Comparison of ENCODE assay signal across 8 cellular contexts in genomic region chrX:129360175-129360574, GRCh38.
DNase-seq lines count a peak whose midpoint lies in the region; ATAC-seq and TF ChIP-seq lines count a peak whose summit lies in the region.

No MANE protein-coding gene starts in this region.

- H3K9me3 ChIP-seq in smooth muscle cell (replicated peaks; ENCODE audit: low read depth), result peaks cover 4% of the 10 kb centered on the region

- no peaks in the 10 kb centered on the region for H3K27me3 ChIP-seq in smooth muscle cell (ENCODE audit: low read depth)

- no peak overlapping the region for H3K27ac Mint-ChIP-seq in activated T-cell treated with anti-CD3 and anti-CD28 coated beads, Interleukin-2, amount 50 U/mL, for 24 hours
- no peak overlapping the region for H3K27ac Mint-ChIP-seq in glutamatergic neuron (ENCODE audit: unreplicated experiment)

- no peaks in the 10 kb centered on the region for H3K36me3 ChIP-seq in smooth muscle cell (ENCODE audit: low read depth)

- no peaks in the 10 kb centered on the region for H3F3A ChIP-seq in smooth muscle cell (ENCODE audit: low read depth)

- H3K9me3 Mint-ChIP-seq in activated T-cell treated with anti-CD3 and anti-CD28 coated beads, Interleukin-2, amount 50 U/mL, for 24 hours, result no peaks in the 10 kb centered on the region
- peaks cover 2% of the 10 kb centered on the region for H3K9me3 Mint-ChIP-seq in glutamatergic neuron (ENCODE audit: unreplicated experiment)

- no peak overlapping the region for H3K4me3 Mint-ChIP-seq in activated T-cell treated with anti-CD3 and anti-CD28 coated beads, Interleukin-2, amount 50 U/mL, for 24 hours
- no peak overlapping the region for H3K4me3 Mint-ChIP-seq in glutamatergic neuron (ENCODE audit: unreplicated experiment)

- TF ChIP-seq CTCF in glutamatergic neuron (IDR thresholded peaks at IDR 0.05; ENCODE audit: partially characterized antibody, unreplicated experiment) (peak; percentile 62), smooth muscle cell (IDR thresholded peaks at IDR 0.05; ENCODE audit: borderline replicate concordance, insufficient read depth, poor library complexity, severe bottlenecking) (peak; percentile 47)

- H2AFZ ChIP-seq in smooth muscle cell (ENCODE audit: low read depth), result no peak overlapping the region

- H3K79me2 ChIP-seq in smooth muscle cell (ENCODE audit: low read depth), result no peaks in the 10 kb centered on the region

- WGBS in smooth muscle cell (ENCODE audit: low lambda C conversion rate), result 31% methylated on average over 5 of the region's 5 CpGs

- H3K27me3 Mint-ChIP-seq in activated T-cell treated with anti-CD3 and anti-CD28 coated beads, Interleukin-2, amount 50 U/mL, for 24 hours, result peaks cover 9% of the 10 kb centered on the region
- no peaks in the 10 kb centered on the region for H3K27me3 Mint-ChIP-seq in glutamatergic neuron (ENCODE audit: unreplicated experiment)

- no peaks in the 10 kb centered on the region for H4K20me1 ChIP-seq in smooth muscle cell (ENCODE audit: low read depth)

- no peaks in the 10 kb centered on the region for H3K4me1 Mint-ChIP-seq in activated T-cell treated with anti-CD3 and anti-CD28 coated beads, Interleukin-2, amount 50 U/mL, for 24 hours (ENCODE audit: low read depth)
- no peaks in the 10 kb centered on the region for H3K4me1 Mint-ChIP-seq in glutamatergic neuron (ENCODE audit: low read depth, unreplicated experiment)

- H3K4me2 ChIP-seq in smooth muscle cell, result no peak overlapping the region

- H3K9ac ChIP-seq in smooth muscle cell (ENCODE audit: low read depth), result no peak overlapping the region

- no peak overlapping the region for H3K27ac ChIP-seq in smooth muscle cell (ENCODE audit: low read depth)

- peak; percentile 72 for ATAC-seq in HG03280 (IDR thresholded peaks at IDR 0.05; ENCODE audit: unreplicated experiment)

- no peak overlapping the region for H3K4me3 ChIP-seq in smooth muscle cell

- no peaks in the 10 kb centered on the region for H3K36me3 Mint-ChIP-seq in activated T-cell treated with anti-CD3 and anti-CD28 coated beads, Interleukin-2, amount 50 U/mL, for 24 hours (ENCODE audit: low read depth)
- peaks cover 5% of the 10 kb centered on the region for H3K36me3 Mint-ChIP-seq in glutamatergic neuron (ENCODE audit: unreplicated experiment)

- DNase-seq in DMS 273 (lab: John Stamatoyannopoulos, UW; ENCODE audit: unreplicated experiment), result peak; percentile 87
- peak; percentile 14 for DNase-seq in GM19238 (ENCODE audit: insufficient read length, low spot score)
- peak; percentile 85 for DNase-seq in NCI-H82 (lab: John Stamatoyannopoulos, UW)
- peak; percentile 44 for DNase-seq in activated T-cell treated with anti-CD3 and anti-CD28 coated beads, Interleukin-2, amount 50 U/mL, for 24 hours
- peak; percentile 43 for DNase-seq in glutamatergic neuron
- DNase-seq in smooth muscle cell (lab: John Stamatoyannopoulos, UW; ENCODE audit: unreplicated experiment), result no peak
- DNase-seq in GOT3 (lab: John Stamatoyannopoulos, UW), result no peak

- no peaks in the 10 kb centered on the region for H3K4me1 ChIP-seq in smooth muscle cell (ENCODE audit: low read depth)

Comparison
In these comparisons a context has a peak if more than half of its experiments do, and no peak if none do; other contexts are left out.
1. DNase-seq: peak in DMS 273 (single experiment), GM19238 (single experiment), NCI-H82 (single experiment), activated T-cell treated with anti-CD3 and anti-CD28 coated beads, Interleukin-2, amount 50 U/mL, for 24 hours (single experiment) and glutamatergic neuron (single experiment); none in smooth muscle cell (single experiment) and GOT3 (single experiment).